In genomic region chr2:134988994-134989605, GRCh38 we compare ENCODE assay signal across 8 cellular contexts. TPM values are rescaled to one million over a fixed set of nuclear protein-coding genes. Genes with fewer than 3 reads are reported as not detected.
A peak's percentile ranks its signal among the peaks of the same experiment; 100 is the strongest.
DNase-seq lines count a peak whose midpoint lies in the region; ATAC-seq and TF ChIP-seq lines count a peak whose summit lies in the region.
"Had no signal": no experiment of that assay in that cellular context is flagged by ENCODE, and none has a peak within 500 bp of the region (broad histone marks: within the 10 kb centered on the region; RNA-seq: fewer than 3 reads in every experiment).

No MANE protein-coding gene starts in this region.

- H3K4me1 ChIP-seq in ascending aorta: no peaks in the 10 kb centered on the region

- H3K36me3 ChIP-seq in ascending aorta: no peaks in the 10 kb centered on the region

- no peaks in the 10 kb centered on the region for H3K9me3 ChIP-seq in ascending aorta

- DNase-seq in GM10266 (ENCODE audit: extremely low spot score) (no peak), NCI-H1105 treated with DMSO at 0.1 percent for 48 hours (lab: John Stamatoyannopoulos, UW) (peak; percentile 42), ascending aorta (ENCODE audit: low spot score in 2 of 2) (no peak), left colon (no peak)
- no peak for DNase-seq in stimulated activated naive CD8-positive, alpha-beta T cell treated with anti-CD3 and anti-CD28 coated beads, Interleukin-15, amount 100 ng/mL, for 72 hours
- no peak for DNase-seq in stimulated activated CD4-positive, alpha-beta T cell treated with anti-CD3 and anti-CD28 coated beads, Interleukin-1b, Interleukin-23, amount 100 ng/mL, for 48 hours

- H3K27me3 Mint-ChIP-seq in stimulated activated naive CD8-positive, alpha-beta T cell treated with anti-CD3 and anti-CD28 coated beads, Interleukin-15, amount 100 ng/mL, for 72 hours: peaks cover 10% of the 10 kb centered on the region

- intact Hi-C loops in ascending aorta (cut with DNase I) (loop anchor here (5.0 kb wide), 1 partner anchor 723 kb away; no protein-coding TSS in a partner anchor), left colon (cut with DNase I, micrococcal nuclease) (no loop called here)

- H3K4me3 Mint-ChIP-seq in stimulated activated naive CD8-positive, alpha-beta T cell treated with anti-CD3 and anti-CD28 coated beads, Interleukin-15, amount 100 ng/mL, for 72 hours: no peak overlapping the region

- peak; percentile 71 for ATAC-seq in left colon
- ATAC-seq in stimulated activated naive CD8-positive, alpha-beta T cell treated with anti-CD3 and anti-CD28 coated beads, Interleukin-15, amount 100 ng/mL, for 72 hours: no peak
- no peak for ATAC-seq in GM18505 (IDR thresholded peaks at IDR 0.05; ENCODE audit: unreplicated experiment)

- no peak overlapping the region for H3K4me3 ChIP-seq in ascending aorta

- H3K4me1 Mint-ChIP-seq in stimulated activated naive CD8-positive, alpha-beta T cell treated with anti-CD3 and anti-CD28 coated beads, Interleukin-15, amount 100 ng/mL, for 72 hours: no peaks in the 10 kb centered on the region

- no peak overlapping the region for H3K27ac ChIP-seq in ascending aorta

- no peak overlapping the region for H3K27ac Mint-ChIP-seq in stimulated activated naive CD8-positive, alpha-beta T cell treated with anti-CD3 and anti-CD28 coated beads, Interleukin-15, amount 100 ng/mL, for 72 hours

- H3K27me3 ChIP-seq in ascending aorta: no peaks in the 10 kb centered on the region

- H3K9me3 Mint-ChIP-seq in stimulated activated naive CD8-positive, alpha-beta T cell treated with anti-CD3 and anti-CD28 coated beads, Interleukin-15, amount 100 ng/mL, for 72 hours: peaks cover 0 to 3% of the 10 kb centered on the region in 2 donors

- TF ChIP-seq POLR2A in GM18505 (IDR thresholded peaks at IDR 0.05; ENCODE audit: borderline replicate concordance, extremely low read depth, insufficient read depth, insufficient read length): no peak

- TF ChIP-seq CTCF in GM10266 (IDR thresholded peaks at IDR 0.05; ENCODE audit: control insufficient read depth, insufficient read depth, low read depth, missing control alignments) (peak; percentile 41), ascending aorta (IDR thresholded peaks at IDR 0.05) (peak in 2 of 3 experiments; percentile 27 to 34)

RNA-seq across cellular contexts. Expression of gene MAP3K19, which starts 58.1 kb away (rescaled TPM):
- total RNA-seq in ascending aorta (not detected), left colon (not detected)
- total RNA-seq: T-helper 1 cell treated with Interleukin-12 subunit alpha and Interleukin-12 subunit beta and Interleukin-4 antibody, amounts not matched to agents 30 ng/mL and 1 ng/mL, for 36 hours had no signal
